ENCODE assay signal across 1 cellular context in the genomic region with DNA sequence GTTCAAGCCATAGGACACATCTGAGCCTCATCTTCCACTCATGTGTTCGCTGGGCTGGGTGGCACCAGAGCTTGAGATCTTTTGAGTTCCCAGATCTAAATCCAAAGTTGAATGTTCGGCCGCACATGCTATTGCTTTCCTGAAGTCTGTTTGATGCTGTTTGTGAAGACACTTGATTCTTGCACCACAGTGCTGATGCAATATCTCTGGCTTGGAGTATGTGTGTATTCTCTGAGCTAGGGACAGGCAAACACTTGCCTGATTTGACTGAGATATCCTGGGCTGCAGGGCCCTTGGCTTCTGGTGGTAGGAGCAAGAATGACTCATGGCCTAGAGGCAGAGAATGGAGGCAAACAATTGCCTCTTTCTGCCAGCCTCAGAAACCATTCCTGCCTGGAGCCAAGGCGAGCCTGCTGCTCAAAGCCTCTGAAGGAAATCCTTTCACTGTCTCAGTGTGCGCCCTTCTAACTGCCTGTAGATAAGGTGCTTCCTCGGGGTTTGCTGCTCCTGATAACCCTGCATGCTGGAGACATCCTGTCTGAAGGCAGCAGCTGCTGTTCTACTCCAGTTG.
TF ChIP-seq lines count a peak whose summit lies in the region.

No MANE protein-coding gene starts in this region.

TF ChIP-seq in HepG2, 621 proteins besides CTCF, POLR2A, EP300 and RAD21 (continued from another document and continues in another):
- TF ChIP-seq, protein P1, sequence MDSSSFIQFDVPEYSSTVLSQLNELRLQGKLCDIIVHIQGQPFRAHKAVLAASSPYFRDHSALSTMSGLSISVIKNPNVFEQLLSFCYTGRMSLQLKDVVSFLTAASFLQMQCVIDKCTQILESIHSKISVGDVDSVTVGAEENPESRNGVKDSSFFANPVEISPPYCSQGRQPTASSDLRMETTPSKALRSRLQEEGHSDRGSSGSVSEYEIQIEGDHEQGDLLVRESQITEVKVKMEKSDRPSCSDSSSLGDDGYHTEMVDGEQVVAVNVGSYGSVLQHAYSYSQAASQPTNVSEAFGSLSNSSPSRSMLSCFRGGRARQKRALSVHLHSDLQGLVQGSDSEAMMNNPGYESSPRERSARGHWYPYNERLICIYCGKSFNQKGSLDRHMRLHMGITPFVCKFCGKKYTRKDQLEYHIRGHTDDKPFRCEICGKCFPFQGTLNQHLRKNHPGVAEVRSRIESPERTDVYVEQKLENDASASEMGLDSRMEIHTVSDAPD (CRISPR knock-in tag; IDR thresholded peaks at IDR 0.05) = peak; percentile 86
- TF ChIP-seq HMGA1 (CRISPR knock-in tag; conservative IDR thresholded peaks at IDR 0.05) = no peak
- no peak for TF ChIP-seq SRSF4 (IDR thresholded peaks at IDR 0.05; ENCODE audit: low read depth, low read length, poor library complexity, severe bottlenecking)
- TF ChIP-seq ZNF33B (CRISPR knock-in tag; IDR thresholded peaks at IDR 0.05) = no peak
- no peak for TF ChIP-seq TSC22D2 (CRISPR knock-in tag; IDR thresholded peaks at IDR 0.05; ENCODE audit: borderline replicate concordance)
- TF ChIP-seq NR2F6 (IDR thresholded peaks at IDR 0.05) = no peak
- peak; percentile 65 for TF ChIP-seq NR2F6 (CRISPR knock-in tag; IDR thresholded peaks at IDR 0.05)
- TF ChIP-seq ZNF331 (CRISPR knock-in tag; IDR thresholded peaks at IDR 0.05) = peak; percentile 78; the same call in 1 of the 2 replicates
- TF ChIP-seq ZNF747 (CRISPR knock-in tag; IDR thresholded peaks at IDR 0.05; ENCODE audit: borderline replicate concordance) = no peak
- no peak for TF ChIP-seq PLRG1 (conservative IDR thresholded peaks at IDR 0.05)
- no peak for TF ChIP-seq ZNF775 (CRISPR knock-in tag; IDR thresholded peaks at IDR 0.05; ENCODE audit: borderline replicate concordance)
- no peak for TF ChIP-seq ISX (CRISPR knock-in tag; conservative IDR thresholded peaks at IDR 0.05)
- no peak for TF ChIP-seq SNRNP70 (IDR thresholded peaks at IDR 0.05; ENCODE audit: low read depth, low read length)
- no peak for TF ChIP-seq ZNF766 (CRISPR knock-in tag; IDR thresholded peaks at IDR 0.05; ENCODE audit: borderline replicate concordance)
- TF ChIP-seq, protein P2, sequence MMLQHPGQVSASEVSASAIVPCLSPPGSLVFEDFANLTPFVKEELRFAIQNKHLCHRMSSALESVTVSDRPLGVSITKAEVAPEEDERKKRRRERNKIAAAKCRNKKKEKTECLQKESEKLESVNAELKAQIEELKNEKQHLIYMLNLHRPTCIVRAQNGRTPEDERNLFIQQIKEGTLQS (CRISPR knock-in tag; IDR thresholded peaks at IDR 0.05) = peak; percentile 99
- no peak for TF ChIP-seq AHR (CRISPR knock-in tag; IDR thresholded peaks at IDR 0.05)
- TF ChIP-seq, protein P3, sequence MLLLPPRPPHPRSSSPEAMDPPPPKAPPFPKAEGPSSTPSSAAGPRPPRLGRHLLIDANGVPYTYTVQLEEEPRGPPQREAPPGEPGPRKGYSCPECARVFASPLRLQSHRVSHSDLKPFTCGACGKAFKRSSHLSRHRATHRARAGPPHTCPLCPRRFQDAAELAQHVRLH (CRISPR knock-in tag; IDR thresholded peaks at IDR 0.05; ENCODE audit: borderline replicate concordance, low read depth) = no peak
- no peak for TF ChIP-seq ZNF562 (CRISPR knock-in tag; IDR thresholded peaks at IDR 0.05; ENCODE audit: borderline replicate concordance)
- TF ChIP-seq, protein P4, sequence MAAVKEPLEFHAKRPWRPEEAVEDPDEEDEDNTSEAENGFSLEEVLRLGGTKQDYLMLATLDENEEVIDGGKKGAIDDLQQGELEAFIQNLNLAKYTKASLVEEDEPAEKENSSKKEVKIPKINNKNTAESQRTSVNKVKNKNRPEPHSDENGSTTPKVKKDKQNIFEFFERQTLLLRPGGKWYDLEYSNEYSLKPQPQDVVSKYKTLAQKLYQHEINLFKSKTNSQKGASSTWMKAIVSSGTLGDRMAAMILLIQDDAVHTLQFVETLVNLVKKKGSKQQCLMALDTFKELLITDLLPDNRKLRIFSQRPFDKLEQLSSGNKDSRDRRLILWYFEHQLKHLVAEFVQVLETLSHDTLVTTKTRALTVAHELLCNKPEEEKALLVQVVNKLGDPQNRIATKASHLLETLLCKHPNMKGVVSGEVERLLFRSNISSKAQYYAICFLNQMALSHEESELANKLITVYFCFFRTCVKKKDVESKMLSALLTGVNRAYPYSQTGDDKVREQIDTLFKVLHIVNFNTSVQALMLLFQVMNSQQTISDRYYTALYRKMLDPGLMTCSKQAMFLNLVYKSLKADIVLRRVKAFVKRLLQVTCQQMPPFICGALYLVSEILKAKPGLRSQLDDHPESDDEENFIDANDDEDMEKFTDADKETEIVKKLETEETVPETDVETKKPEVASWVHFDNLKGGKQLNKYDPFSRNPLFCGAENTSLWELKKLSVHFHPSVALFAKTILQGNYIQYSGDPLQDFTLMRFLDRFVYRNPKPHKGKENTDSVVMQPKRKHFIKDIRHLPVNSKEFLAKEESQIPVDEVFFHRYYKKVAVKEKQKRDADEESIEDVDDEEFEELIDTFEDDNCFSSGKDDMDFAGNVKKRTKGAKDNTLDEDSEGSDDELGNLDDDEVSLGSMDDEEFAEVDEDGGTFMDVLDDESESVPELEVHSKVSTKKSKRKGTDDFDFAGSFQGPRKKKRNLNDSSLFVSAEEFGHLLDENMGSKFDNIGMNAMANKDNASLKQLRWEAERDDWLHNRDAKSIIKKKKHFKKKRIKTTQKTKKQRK (IDR thresholded peaks at IDR 0.05; ENCODE audit: low read length) = no peak
- peak; percentile 84 for TF ChIP-seq HDAC2 (CRISPR knock-in tag; IDR thresholded peaks at IDR 0.05)
- TF ChIP-seq RXRB (CRISPR knock-in tag; IDR thresholded peaks at IDR 0.05; ENCODE audit: borderline replicate concordance) = peak; percentile 82
- no peak for TF ChIP-seq IKZF4 (CRISPR knock-in tag; IDR thresholded peaks at IDR 0.05; ENCODE audit: borderline replicate concordance, low read depth, not compliant biosample characterization)
- no peak for TF ChIP-seq PHB2 (IDR thresholded peaks at IDR 0.05; ENCODE audit: partially characterized antibody)
- TF ChIP-seq NR2F2 (IDR thresholded peaks at IDR 0.05; ENCODE audit: borderline replicate concordance, low read depth) = 0 out of 2 replicates have a peak, but pooled peaks have one; percentile 23
- TF ChIP-seq, protein P5, sequence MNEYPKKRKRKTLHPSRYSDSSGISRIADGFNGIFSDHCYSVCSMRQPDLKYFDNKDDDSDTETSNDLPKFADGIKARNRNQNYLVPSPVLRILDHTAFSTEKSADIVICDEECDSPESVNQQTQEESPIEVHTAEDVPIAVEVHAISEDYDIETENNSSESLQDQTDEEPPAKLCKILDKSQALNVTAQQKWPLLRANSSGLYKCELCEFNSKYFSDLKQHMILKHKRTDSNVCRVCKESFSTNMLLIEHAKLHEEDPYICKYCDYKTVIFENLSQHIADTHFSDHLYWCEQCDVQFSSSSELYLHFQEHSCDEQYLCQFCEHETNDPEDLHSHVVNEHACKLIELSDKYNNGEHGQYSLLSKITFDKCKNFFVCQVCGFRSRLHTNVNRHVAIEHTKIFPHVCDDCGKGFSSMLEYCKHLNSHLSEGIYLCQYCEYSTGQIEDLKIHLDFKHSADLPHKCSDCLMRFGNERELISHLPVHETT (CRISPR knock-in tag; conservative IDR thresholded peaks at IDR 0.05) = no peak
- TF ChIP-seq, protein P6, sequence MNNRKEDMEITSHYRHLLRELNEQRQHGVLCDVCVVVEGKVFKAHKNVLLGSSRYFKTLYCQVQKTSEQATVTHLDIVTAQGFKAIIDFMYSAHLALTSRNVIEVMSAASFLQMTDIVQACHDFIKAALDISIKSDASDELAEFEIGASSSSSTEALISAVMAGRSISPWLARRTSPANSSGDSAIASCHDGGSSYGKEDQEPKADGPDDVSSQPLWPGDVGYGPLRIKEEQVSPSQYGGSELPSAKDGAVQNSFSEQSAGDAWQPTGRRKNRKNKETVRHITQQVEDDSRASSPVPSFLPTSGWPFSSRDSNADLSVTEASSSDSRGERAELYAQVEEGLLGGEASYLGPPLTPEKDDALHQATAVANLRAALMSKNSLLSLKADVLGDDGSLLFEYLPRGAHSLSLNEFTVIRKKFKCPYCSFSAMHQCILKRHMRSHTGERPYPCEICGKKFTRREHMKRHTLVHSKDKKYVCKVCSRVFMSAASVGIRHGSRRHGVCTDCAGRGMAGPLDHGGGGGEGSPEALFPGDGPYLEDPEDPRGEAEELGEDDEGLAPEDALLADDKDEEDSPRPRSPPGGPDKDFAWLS (CRISPR knock-in tag; IDR thresholded peaks at IDR 0.05; ENCODE audit: borderline replicate concordance) = no peak
- no peak for TF ChIP-seq ZNF598 (CRISPR knock-in tag; IDR thresholded peaks at IDR 0.05; ENCODE audit: borderline replicate concordance)
- no peak for TF ChIP-seq KAT7 (CRISPR knock-in tag; IDR thresholded peaks at IDR 0.05; ENCODE audit: borderline replicate concordance)
- TF ChIP-seq ZFP41 (CRISPR knock-in tag; IDR thresholded peaks at IDR 0.05; ENCODE audit: borderline replicate concordance) = no peak
- TF ChIP-seq KLF9 (CRISPR knock-in tag; IDR thresholded peaks at IDR 0.05; ENCODE audit: low read depth) = no peak
- TF ChIP-seq, protein P7, sequence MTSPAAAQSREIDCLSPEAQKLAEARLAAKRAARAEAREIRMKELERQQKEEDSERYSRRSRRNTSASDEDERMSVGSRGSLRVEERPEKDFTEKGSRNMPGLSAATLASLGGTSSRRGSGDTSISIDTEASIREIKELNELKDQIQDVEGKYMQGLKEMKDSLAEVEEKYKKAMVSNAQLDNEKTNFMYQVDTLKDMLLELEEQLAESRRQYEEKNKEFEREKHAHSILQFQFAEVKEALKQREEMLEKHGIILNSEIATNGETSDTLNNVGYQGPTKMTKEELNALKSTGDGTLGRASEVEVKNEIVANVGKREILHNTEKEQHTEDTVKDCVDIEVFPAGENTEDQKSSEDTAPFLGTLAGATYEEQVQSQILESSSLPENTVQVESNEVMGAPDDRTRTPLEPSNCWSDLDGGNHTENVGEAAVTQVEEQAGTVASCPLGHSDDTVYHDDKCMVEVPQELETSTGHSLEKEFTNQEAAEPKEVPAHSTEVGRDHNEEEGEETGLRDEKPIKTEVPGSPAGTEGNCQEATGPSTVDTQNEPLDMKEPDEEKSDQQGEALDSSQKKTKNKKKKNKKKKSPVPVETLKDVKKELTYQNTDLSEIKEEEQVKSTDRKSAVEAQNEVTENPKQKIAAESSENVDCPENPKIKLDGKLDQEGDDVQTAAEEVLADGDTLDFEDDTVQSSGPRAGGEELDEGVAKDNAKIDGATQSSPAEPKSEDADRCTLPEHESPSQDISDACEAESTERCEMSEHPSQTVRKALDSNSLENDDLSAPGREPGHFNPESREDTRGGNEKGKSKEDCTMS (CRISPR knock-in tag; conservative IDR thresholded peaks at IDR 0.05) = no peak
- no peak for TF ChIP-seq REXO4 (CRISPR knock-in tag; IDR thresholded peaks at IDR 0.05; ENCODE audit: borderline replicate concordance)
- TF ChIP-seq, protein P8, sequence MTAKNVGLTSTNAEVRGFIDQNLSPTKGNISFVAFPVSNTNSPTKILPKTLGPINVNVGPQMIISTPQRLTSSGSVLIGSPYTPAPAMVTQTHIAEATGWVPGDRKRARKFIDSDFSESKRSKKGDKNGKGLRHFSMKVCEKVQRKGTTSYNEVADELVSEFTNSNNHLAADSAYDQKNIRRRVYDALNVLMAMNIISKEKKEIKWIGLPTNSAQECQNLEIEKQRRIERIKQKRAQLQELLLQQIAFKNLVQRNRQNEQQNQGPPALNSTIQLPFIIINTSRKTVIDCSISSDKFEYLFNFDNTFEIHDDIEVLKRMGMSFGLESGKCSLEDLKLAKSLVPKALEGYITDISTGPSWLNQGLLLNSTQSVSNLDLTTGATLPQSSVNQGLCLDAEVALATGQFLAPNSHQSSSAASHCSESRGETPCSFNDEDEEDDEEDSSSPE (CRISPR knock-in tag; IDR thresholded peaks at IDR 0.05) = no peak
- TF ChIP-seq KMT2A (CRISPR knock-in tag; IDR thresholded peaks at IDR 0.05) = 0 out of 2 replicates have a peak, but pooled peaks have one; percentile 26
- no peak for TF ChIP-seq NPAS2 (CRISPR knock-in tag; IDR thresholded peaks at IDR 0.05; ENCODE audit: borderline replicate concordance)
- no peak for TF ChIP-seq ZNF773 (CRISPR knock-in tag; IDR thresholded peaks at IDR 0.05; ENCODE audit: borderline replicate concordance)
- TF ChIP-seq, protein P9, sequence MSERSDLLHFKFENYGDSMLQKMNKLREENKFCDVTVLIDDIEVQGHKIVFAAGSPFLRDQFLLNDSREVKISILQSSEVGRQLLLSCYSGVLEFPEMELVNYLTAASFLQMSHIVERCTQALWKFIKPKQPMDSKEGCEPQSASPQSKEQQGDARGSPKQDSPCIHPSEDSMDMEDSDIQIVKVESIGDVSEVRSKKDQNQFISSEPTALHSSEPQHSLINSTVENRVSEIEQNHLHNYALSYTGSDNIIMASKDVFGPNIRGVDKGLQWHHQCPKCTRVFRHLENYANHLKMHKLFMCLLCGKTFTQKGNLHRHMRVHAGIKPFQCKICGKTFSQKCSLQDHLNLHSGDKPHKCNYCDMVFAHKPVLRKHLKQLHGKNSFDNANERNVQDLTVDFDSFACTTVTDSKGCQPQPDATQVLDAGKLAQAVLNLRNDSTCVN (CRISPR knock-in tag; IDR thresholded peaks at IDR 0.05; ENCODE audit: borderline replicate concordance) = no peak
- TF ChIP-seq ZNF296 (CRISPR knock-in tag; conservative IDR thresholded peaks at IDR 0.05) = no peak
- TF ChIP-seq ZNF136 (CRISPR knock-in tag; IDR thresholded peaks at IDR 0.05; ENCODE audit: low read depth) = no peak
- no peak for TF ChIP-seq NR1H2 (CRISPR knock-in tag; IDR thresholded peaks at IDR 0.05; ENCODE audit: borderline replicate concordance, low read depth)
- no peak for TF ChIP-seq SIN3B (IDR thresholded peaks at IDR 0.05; ENCODE audit: low read length)
- TF ChIP-seq, protein P10, sequence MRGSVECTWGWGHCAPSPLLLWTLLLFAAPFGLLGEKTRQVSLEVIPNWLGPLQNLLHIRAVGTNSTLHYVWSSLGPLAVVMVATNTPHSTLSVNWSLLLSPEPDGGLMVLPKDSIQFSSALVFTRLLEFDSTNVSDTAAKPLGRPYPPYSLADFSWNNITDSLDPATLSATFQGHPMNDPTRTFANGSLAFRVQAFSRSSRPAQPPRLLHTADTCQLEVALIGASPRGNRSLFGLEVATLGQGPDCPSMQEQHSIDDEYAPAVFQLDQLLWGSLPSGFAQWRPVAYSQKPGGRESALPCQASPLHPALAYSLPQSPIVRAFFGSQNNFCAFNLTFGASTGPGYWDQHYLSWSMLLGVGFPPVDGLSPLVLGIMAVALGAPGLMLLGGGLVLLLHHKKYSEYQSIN (CRISPR knock-in tag; IDR thresholded peaks at IDR 0.05; ENCODE audit: borderline replicate concordance) = no peak
- TF ChIP-seq, protein P11, sequence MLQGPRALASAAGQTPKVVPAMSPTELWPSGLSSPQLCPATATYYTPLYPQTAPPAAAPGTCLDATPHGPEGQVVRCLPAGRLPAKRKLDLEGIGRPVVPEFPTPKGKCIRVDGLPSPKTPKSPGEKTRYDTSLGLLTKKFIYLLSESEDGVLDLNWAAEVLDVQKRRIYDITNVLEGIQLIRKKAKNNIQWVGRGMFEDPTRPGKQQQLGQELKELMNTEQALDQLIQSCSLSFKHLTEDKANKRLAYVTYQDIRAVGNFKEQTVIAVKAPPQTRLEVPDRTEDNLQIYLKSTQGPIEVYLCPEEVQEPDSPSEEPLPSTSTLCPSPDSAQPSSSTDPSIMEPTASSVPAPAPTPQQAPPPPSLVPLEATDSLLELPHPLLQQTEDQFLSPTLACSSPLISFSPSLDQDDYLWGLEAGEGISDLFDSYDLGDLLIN (CRISPR knock-in tag; IDR thresholded peaks at IDR 0.05; ENCODE audit: borderline replicate concordance) = no peak
- TF ChIP-seq HCFC1 (IDR thresholded peaks at IDR 0.05; ENCODE audit: low read depth, low read length) = no peak
- TF ChIP-seq ZNF333 (CRISPR knock-in tag; IDR thresholded peaks at IDR 0.05; ENCODE audit: borderline replicate concordance) = no peak
- TF ChIP-seq ZC3H4 (CRISPR knock-in tag; IDR thresholded peaks at IDR 0.05; ENCODE audit: borderline replicate concordance) = no peak
